1 cellular context compared by ENCODE assay signal in genomic region chr11:16184588-16184987, GRCh38.
TF ChIP-seq lines count a peak whose summit lies in the region.

No MANE protein-coding gene starts in this region.

TF ChIP-seq in A549, 52 proteins besides CTCF, POLR2A, EP300 and RAD21 (continued from another document):
- TF ChIP-seq ELK1 (IDR thresholded peaks at IDR 0.05; ENCODE audit: low read depth, low read length) = no peak
- no peak for TF ChIP-seq MAFK (IDR thresholded peaks at IDR 0.05; ENCODE audit: partially characterized antibody)
TF ChIP-seq in A549: peak in this region for 5.
